ENCODE assay signal across 1 cellular context in the genomic region with DNA sequence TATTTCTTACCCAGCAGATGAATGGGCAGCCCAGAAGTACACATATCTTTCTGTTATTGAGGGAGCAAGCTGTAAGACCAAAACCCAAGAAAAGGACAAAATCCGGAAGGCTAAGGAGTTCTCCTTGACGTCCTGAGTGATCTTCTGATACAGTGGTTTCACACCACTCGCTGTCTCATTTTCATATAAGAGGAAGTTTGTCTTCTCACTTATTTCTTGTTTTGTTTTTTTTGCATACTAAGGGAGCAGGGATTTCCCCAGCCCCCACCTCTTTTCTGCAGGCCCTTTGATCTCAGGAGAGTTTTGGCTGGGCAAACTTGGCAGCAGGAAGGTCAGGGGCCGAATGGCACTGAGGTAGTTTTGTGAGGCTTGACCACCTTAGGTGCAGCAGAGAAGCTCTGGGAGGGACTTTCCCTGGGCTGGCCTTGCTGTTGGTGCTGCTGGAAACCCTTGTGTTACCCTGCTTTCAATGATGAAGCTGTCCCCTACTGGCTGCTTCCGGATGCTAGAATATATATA.
TF ChIP-seq lines count a peak whose summit lies in the region.

No MANE protein-coding gene starts in this region.

TF ChIP-seq in GM23338, 12 proteins besides CTCF, POLR2A, EP300 and RAD21 (continued from another document):
- TF ChIP-seq, protein P1, sequence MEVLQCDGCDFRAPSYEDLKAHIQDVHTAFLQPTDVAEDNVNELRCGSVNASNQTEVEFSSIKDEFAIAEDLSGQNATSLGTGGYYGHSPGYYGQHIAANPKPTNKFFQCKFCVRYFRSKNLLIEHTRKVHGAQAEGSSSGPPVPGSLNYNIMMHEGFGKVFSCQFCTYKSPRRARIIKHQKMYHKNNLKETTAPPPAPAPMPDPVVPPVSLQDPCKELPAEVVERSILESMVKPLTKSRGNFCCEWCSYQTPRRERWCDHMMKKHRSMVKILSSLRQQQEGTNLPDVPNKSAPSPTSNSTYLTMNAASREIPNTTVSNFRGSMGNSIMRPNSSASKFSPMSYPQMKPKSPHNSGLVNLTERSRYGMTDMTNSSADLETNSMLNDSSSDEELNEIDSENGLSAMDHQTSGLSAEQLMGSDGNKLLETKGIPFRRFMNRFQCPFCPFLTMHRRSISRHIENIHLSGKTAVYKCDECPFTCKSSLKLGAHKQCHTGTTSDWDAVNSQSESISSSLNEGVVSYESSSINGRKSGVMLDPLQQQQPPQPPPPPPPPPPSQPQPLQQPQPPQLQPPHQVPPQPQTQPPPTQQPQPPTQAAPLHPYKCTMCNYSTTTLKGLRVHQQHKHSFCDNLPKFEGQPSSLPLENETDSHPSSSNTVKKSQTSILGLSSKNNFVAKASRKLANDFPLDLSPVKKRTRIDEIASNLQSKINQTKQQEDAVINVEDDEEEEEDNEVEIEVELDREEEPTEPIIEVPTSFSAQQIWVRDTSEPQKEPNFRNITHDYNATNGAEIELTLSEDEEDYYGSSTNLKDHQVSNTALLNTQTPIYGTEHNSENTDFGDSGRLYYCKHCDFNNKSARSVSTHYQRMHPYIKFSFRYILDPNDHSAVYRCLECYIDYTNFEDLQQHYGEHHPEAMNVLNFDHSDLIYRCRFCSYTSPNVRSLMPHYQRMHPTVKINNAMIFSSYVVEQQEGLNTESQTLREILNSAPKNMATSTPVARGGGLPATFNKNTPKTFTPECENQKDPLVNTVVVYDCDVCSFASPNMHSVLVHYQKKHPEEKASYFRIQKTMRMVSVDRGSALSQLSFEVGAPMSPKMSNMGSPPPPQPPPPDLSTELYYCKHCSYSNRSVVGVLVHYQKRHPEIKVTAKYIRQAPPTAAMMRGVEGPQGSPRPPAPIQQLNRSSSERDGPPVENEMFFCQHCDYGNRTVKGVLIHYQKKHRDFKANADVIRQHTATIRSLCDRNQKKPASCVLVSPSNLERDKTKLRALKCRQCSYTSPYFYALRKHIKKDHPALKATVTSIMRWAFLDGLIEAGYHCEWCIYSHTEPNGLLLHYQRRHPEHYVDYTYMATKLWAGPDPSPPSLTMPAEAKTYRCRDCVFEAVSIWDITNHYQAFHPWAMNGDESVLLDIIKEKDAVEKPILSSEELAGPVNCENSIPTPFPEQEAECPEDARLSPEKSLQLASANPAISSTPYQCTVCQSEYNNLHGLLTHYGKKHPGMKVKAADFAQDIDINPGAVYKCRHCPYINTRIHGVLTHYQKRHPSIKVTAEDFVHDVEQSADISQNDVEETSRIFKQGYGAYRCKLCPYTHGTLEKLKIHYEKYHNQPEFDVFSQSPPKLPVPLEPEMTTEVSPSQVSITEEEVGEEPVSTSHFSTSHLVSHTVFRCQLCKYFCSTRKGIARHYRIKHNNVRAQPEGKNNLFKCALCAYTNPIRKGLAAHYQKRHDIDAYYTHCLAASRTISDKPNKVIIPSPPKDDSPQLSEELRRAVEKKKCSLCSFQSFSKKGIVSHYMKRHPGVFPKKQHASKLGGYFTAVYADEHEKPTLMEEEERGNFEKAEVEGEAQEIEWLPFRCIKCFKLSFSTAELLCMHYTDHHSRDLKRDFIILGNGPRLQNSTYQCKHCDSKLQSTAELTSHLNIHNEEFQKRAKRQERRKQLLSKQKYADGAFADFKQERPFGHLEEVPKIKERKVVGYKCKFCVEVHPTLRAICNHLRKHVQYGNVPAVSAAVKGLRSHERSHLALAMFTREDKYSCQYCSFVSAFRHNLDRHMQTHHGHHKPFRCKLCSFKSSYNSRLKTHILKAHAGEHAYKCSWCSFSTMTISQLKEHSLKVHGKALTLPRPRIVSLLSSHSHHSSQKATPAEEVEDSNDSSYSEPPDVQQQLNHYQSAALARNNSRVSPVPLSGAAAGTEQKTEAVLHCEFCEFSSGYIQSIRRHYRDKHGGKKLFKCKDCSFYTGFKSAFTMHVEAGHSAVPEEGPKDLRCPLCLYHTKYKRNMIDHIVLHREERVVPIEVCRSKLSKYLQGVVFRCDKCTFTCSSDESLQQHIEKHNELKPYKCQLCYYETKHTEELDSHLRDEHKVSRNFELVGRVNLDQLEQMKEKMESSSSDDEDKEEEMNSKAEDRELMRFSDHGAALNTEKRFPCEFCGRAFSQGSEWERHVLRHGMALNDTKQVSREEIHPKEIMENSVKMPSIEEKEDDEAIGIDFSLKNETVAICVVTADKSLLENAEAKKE (CRISPR knock-in tag; IDR thresholded peaks at IDR 0.05), result no peak
